ENCODE assay signal across 27 cellular contexts in the genomic region with DNA sequence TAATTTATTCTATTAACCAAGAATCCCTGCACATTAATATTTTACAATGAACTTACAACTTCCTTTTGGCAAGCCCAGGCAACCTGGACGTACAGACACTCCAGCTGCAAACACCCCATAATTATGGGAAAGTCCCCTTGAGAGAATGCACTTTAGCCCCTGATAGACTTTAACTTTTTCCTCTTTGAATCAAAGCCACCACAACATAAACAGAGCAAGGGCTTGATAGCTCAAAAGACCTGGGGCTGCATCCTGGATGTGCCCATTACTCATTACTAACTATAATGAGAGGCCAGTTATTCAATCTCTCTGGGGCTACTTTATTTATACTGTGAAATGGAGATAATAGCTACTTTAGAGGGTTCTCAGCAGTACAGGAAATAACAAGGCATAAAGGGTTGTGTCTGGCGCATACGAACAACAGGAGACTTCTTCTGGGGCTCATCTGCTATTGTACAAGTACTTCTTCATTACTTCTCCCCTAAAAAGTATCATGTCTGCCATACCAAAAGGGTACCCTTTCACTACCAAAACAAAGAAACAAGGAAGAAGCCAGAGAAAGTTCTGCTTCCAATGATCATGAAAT. TPM values are rescaled to one million over a fixed set of nuclear protein-coding genes. Genes with fewer than 3 reads are reported as not detected.
DNase-seq lines count a peak whose midpoint lies in the region; ATAC-seq and TF ChIP-seq lines count a peak whose summit lies in the region.
"Had no signal": no experiment of that assay in that cellular context is flagged by ENCODE, and none has a peak within 500 bp of the region (broad histone marks: within the 10 kb centered on the region; RNA-seq: fewer than 3 reads in every experiment).

No MANE protein-coding gene starts in this region.

- H3K9ac ChIP-seq in colonic mucosa (ENCODE audit: low read depth in 2 of 2, low read length in 2 of 2) = no peak overlapping the region
- H3K9ac ChIP-seq: SK-N-SH had no signal

- peaks cover 53% of the 10 kb centered on the region for H3K4me1 Mint-ChIP-seq in stimulated activated naive CD8-positive, alpha-beta T cell treated with anti-CD3 and anti-CD28 coated beads, Interleukin-15, amount 100 ng/mL, for 72 hours
- peaks cover 54% of the 10 kb centered on the region for H3K4me1 Mint-ChIP-seq in central memory CD8-positive, alpha-beta T cell

- H3K4me1 ChIP-seq in colonic mucosa = no peaks in the 10 kb centered on the region
- H3K4me1 ChIP-seq: ascending aorta, left lung, vagina had no signal

- H3K9me3 ChIP-seq in colonic mucosa = no peaks in the 10 kb centered on the region
- H3K9me3 ChIP-seq: ascending aorta, gastrocnemius medialis, left lung, SK-N-SH, vagina had no signal

- H3K4me3 ChIP-seq in colonic mucosa = no peak overlapping the region
- H3K4me3 ChIP-seq: ascending aorta, gastrocnemius medialis, left lung, vagina had no signal

- H3K27ac Mint-ChIP-seq in stimulated activated naive CD8-positive, alpha-beta T cell treated with anti-CD3 and anti-CD28 coated beads, Interleukin-15, amount 100 ng/mL, for 72 hours = peak overlapping the region in 1 of 2 donors; percentile 80
- H3K27ac Mint-ChIP-seq in central memory CD8-positive, alpha-beta T cell (ENCODE audit: low read depth) = peak overlapping the region; percentile 71
- H3K27ac Mint-ChIP-seq: activated naive CD4-positive, alpha-beta T cell treated with anti-CD3 and anti-CD28 coated beads, Interleukin-2, amount 50 U/mL, for 72 hours; progenitor cell of endocrine pancreas had no signal

- no peak for TF ChIP-seq CTCF in colonic mucosa (IDR thresholded peaks at IDR 0.05)

- ATAC-seq in stimulated activated naive CD8-positive, alpha-beta T cell treated with anti-CD3 and anti-CD28 coated beads, Interleukin-15, amount 100 ng/mL, for 72 hours = peak; percentile 48
- no peak for ATAC-seq in stimulated activated naive CD8-positive, alpha-beta T cell treated with anti-CD3 and anti-CD28 coated beads, Interleukin-15, Interleukin-2, amounts not matched to agents 100 U/mL and 50 U/mL, for 24 hours
- ATAC-seq in central memory CD8-positive, alpha-beta T cell (replicated peaks; ENCODE audit: extremely low read depth, poor library complexity, severe bottlenecking) = peak; percentile 52
- ATAC-seq in GM21723 (IDR thresholded peaks at IDR 0.05; ENCODE audit: unreplicated experiment) (no peak), GM18868 (IDR thresholded peaks at IDR 0.05; ENCODE audit: unreplicated experiment) (no peak)
- ATAC-seq: activated naive CD4-positive, alpha-beta T cell treated with anti-CD3 and anti-CD28 coated beads, Interleukin-2, amount 50 U/mL, for 72 hours; gastrocnemius medialis; left lung had no signal

- peaks cover 2% of the 10 kb centered on the region for H3K36me3 Mint-ChIP-seq in central memory CD8-positive, alpha-beta T cell (ENCODE audit: insufficient read depth)
- H3K36me3 Mint-ChIP-seq: CD8-positive, alpha-beta memory T cell had no signal

- DNase-seq in NCI-H1105 treated with DMSO at 0.1 percent for 48 hours (lab: John Stamatoyannopoulos, UW) (peak; percentile 17), NCI-H1105 (lab: John Stamatoyannopoulos, UW) (no peak), colonic mucosa (no peak)
- no peak for DNase-seq in stimulated activated naive CD8-positive, alpha-beta T cell treated with anti-CD3 and anti-CD28 coated beads, Interleukin-15, amount 100 ng/mL, for 72 hours
- no peak for DNase-seq in stimulated activated naive CD8-positive, alpha-beta T cell treated with anti-CD3 and anti-CD28 coated beads, Interleukin-15, Interleukin-2, amounts not matched to agents 100 U/mL and 50 U/mL, for 24 hours
- DNase-seq in central memory CD8-positive, alpha-beta T cell (ENCODE audit: low spot score in 2 of 2) = no peak
- DNase-seq: activated CD4-positive, alpha-beta T cell treated with anti-CD3 and anti-CD28 coated beads for 1 hour; CD8-positive, alpha-beta memory T cell; DMS 273 treated with DMSO at 0.1 percent for 48 hours; gastrocnemius medialis; Karpas-422; left lung; mesenchymal stem cell; MV-4-11; NCI-H187; NCI-H82; SK-N-SH; stimulated activated CD4-positive, alpha-beta T cell treated with anti-CD3 and anti-CD28 coated beads, Interleukin-15, amount 100 ng/mL, for 24 hours; stimulated activated naive CD4-positive, alpha-beta T cell treated with Interleukin-2 at 50 U/mL for 16 hours; T-helper 2 cell had no signal

- intact Hi-C loops in colonic mucosa (cut with DNase I) = no loop called here

- peaks cover 0 to 7% of the 10 kb centered on the region in 2 donors for H3K9me3 Mint-ChIP-seq in stimulated activated naive CD8-positive, alpha-beta T cell treated with anti-CD3 and anti-CD28 coated beads, Interleukin-15, amount 100 ng/mL, for 72 hours
- no peaks in the 10 kb centered on the region for H3K9me3 Mint-ChIP-seq in central memory CD8-positive, alpha-beta T cell
- H3K9me3 Mint-ChIP-seq: CD8-positive, alpha-beta memory T cell had no signal

- H3K27ac ChIP-seq in colonic mucosa = no peak overlapping the region
- H3K27ac ChIP-seq: 22Rv1, ascending aorta, gastrocnemius medialis, left lung, vagina had no signal

- no peaks in the 10 kb centered on the region for H3K27me3 ChIP-seq in colonic mucosa
- H3K27me3 ChIP-seq: ascending aorta, gastrocnemius medialis, left lung, vagina had no signal

- no peaks in the 10 kb centered on the region for H3K27me3 Mint-ChIP-seq in stimulated activated naive CD8-positive, alpha-beta T cell treated with anti-CD3 and anti-CD28 coated beads, Interleukin-15, amount 100 ng/mL, for 72 hours
- no peaks in the 10 kb centered on the region for H3K27me3 Mint-ChIP-seq in central memory CD8-positive, alpha-beta T cell
- H3K27me3 Mint-ChIP-seq: progenitor cell of endocrine pancreas had no signal

- no peaks in the 10 kb centered on the region for H3K36me3 ChIP-seq in colonic mucosa
- H3K36me3 ChIP-seq: ascending aorta, gastrocnemius medialis, left lung, vagina had no signal

- H3K4me3 Mint-ChIP-seq in stimulated activated naive CD8-positive, alpha-beta T cell treated with anti-CD3 and anti-CD28 coated beads, Interleukin-15, amount 100 ng/mL, for 72 hours = peak overlapping the region in 1 of 2 donors; percentile 53
- H3K4me3 Mint-ChIP-seq in central memory CD8-positive, alpha-beta T cell = no peak overlapping the region

RNA-seq across cellular contexts. Expression of a gene that starts 54.9 kb away (rescaled TPM):
- total RNA-seq in colonic mucosa = 100 to 1,000 TPM in 1 of 2 donors, 10 to 100 TPM in 1; 90.8 to 107 TPM

Comparison
In these comparisons a context has a peak if more than half of its experiments do, and no peak if none do; other contexts are left out.
1. ATAC-seq: peak in stimulated activated naive CD8-positive, alpha-beta T cell treated with anti-CD3 and anti-CD28 coated beads, Interleukin-15, amount 100 ng/mL, for 72 hours (single experiment) and central memory CD8-positive, alpha-beta T cell (single experiment); none in stimulated activated naive CD8-positive, alpha-beta T cell treated with anti-CD3 and anti-CD28 coated beads, Interleukin-15, Interleukin-2, amounts not matched to agents 100 U/mL and 50 U/mL, for 24 hours (single experiment), GM21723 (single experiment) and GM18868 (single experiment).